21 cellular contexts compared by ENCODE assay signal in the genomic region with DNA sequence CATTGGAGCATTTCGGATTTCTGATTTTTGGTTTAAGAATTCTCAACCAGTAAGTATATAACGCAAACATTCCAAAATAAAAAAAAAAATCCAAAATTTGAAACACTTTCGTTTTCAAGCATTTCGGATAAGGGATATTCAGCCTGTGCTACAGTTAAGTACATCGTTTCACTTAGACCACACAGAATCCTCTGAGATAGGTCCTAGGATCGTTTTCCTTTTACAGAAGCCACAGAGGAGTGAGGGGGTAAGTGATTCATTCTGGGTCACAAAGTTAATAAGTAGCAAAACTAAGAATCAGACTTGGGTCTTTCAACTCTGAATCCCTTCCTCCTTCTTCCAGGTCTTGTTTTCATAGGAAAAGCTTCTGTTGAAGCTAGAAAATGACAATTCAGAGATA.
DNase-seq lines count a peak whose midpoint lies in the region; ATAC-seq, FAIRE-seq and TF ChIP-seq lines count a peak whose summit lies in the region.
"Had no signal": no experiment of that assay in that cellular context is flagged by ENCODE, and none has a peak within 500 bp of the region (broad histone marks: within the 10 kb centered on the region; RNA-seq: fewer than 3 reads in every experiment).

No MANE protein-coding gene starts in this region.

- FAIRE-seq in kidney (lab: Jason Lieb, UNC), result peak; percentile 92
- FAIRE-seq: GM12891 had no signal

- peak overlapping the region in 1 of 2 donors; percentile 1 for H3K9ac ChIP-seq in kidney (ENCODE audit: low read length in 2 of 2)
- H3K9ac ChIP-seq: BLaER1 had no signal

- intact Hi-C loops in kidney (cut with DNase I), result no loop called here

- no peak overlapping the region for H3K27ac ChIP-seq in kidney (ENCODE audit: low read depth in 2 of 2, low read length in 2 of 2)
- H3K27ac ChIP-seq: BLaER1, HL-60 had no signal

- H3K36me3 ChIP-seq in kidney (ENCODE audit: control insufficient read depth in 1 of 2, insufficient read depth in 2 of 2, low read length in 2 of 2), result peaks cover 4 to 5% of the 10 kb centered on the region in 2 donors

- no peaks in the 10 kb centered on the region for H3K9me3 ChIP-seq in kidney (ENCODE audit: control insufficient read depth in 1 of 2, low read length in 2 of 2)
- H3K9me3 ChIP-seq: BLaER1, MG63 had no signal

- DNase-seq in ACHN (peak; percentile 87), astrocyte of the spinal cord (ENCODE audit: low read depth, low spot score) (peak; percentile 19), kidney (no peak), renal cortical epithelial cell (ENCODE audit: low read depth) (peak; percentile 97), NCI-H2171 (lab: John Stamatoyannopoulos, UW) (no peak)
- DNase-seq: Calu3; CD4-positive, alpha-beta memory T cell; EL; Karpas-422; MG63; NCI-H1092; NCI-H2081 treated with DMSO at 0.1 percent for 48 hours; NCI-H748 treated with DMSO at 0.1 percent for 48 hours; NK-92 treated with Interleukin-12 subunit alpha and Interleukin-12 subunit beta, amount 100 ng/mL, for 24 hours; SHP77 had no signal

- ATAC-seq in GM19467 (IDR thresholded peaks at IDR 0.05; ENCODE audit: unreplicated experiment), result no peak
- ATAC-seq in HG03521 (IDR thresholded peaks at IDR 0.05; ENCODE audit: unreplicated experiment), result no peak
- ATAC-seq: SK-N-SH treated with all-trans-retinoic acid at 6 μM for 48 hours had no signal

- in situ Hi-C loops in ACHN (cut with HindIII; ENCODE audit: low pct_ligation_motif_present, low pct_unique_long_range_greater_than_20kb, low sequenced_read_pairs), result no loop called here
- in situ Hi-C loops in astrocyte of the spinal cord (cut with HindIII; ENCODE audit: low sequenced_read_pairs), result no loop called here

- peaks cover 0 to 14% of the 10 kb centered on the region in 2 donors for H3K4me1 ChIP-seq in kidney (ENCODE audit: control insufficient read depth in 1 of 2, insufficient read depth in 1 of 2, low read depth in 1 of 2, low read length in 2 of 2)
- H3K4me1 ChIP-seq: BLaER1 had no signal

- H3K4me3 ChIP-seq in astrocyte of the spinal cord (ENCODE audit: low read depth, low read length), result no peak overlapping the region
- H3K4me3 ChIP-seq in kidney (ENCODE audit: low read length in 2 of 2), result peak overlapping the region; percentile 9 to 44
- H3K4me3 ChIP-seq: BLaER1, MG63 had no signal

- TF ChIP-seq CTCF in astrocyte of the spinal cord (IDR thresholded peaks at IDR 0.05; ENCODE audit: low read depth, low read length), result no peak
- no peak for TF ChIP-seq CTCF in kidney (IDR thresholded peaks at IDR 0.05; ENCODE audit: borderline replicate concordance, extremely low read depth, insufficient read depth)

Comparison
In these comparisons a context has a peak if more than half of its experiments do, and no peak if none do; other contexts are left out.
1. DNase-seq: peak in ACHN (single experiment), astrocyte of the spinal cord (single experiment) and renal cortical epithelial cell (single experiment); none in kidney (single experiment) and NCI-H2171 (single experiment).